Comparison of ENCODE assay signal across 8 cellular contexts in the genomic region with DNA sequence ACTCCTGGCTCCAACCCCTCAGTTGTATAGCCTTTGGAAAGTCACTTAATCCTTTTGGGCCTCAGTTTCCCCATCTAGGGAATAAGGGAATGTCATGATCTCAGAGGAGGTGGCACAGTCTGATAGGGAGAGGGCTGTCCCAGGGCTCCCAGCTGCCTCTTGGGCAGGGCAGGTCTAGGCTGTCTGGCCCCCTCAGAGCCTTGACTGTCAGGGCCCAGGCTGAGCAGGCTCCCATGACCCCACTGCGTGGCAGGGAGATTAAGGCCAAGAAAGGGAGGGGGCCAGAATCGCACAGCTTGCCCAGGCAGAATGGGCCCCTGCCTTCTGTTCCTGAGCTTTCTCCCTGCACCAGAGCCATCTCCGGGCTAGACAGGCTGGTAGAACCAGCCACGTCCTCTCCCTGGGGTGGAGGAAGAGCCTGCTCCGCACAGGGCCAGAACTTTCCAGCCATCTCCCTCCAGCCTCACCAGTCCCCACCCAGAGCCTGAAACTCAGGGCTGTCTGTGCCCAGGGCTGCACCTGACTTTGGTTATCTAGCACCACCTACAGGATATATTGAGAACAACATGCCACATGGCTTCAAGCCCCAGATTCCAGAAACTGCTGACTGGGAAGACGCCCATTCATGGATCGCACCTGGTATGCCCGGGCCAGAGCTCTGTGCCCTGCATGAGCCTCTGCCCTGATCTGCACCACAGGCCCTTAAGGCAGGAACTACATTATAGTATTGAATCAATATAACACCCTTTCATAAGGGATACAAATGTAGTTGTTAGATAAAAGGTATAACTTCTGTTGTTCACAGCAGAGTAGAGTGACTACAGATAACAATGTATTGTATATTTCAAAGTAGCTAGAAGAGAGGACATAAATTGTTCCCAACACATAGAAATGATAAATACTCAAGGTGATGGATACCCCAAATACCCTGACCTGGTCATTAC.
DNase-seq lines count a peak whose midpoint lies in the region; ATAC-seq and TF ChIP-seq lines count a peak whose summit lies in the region.

No MANE protein-coding gene starts in this region.

- ATAC-seq in HG02759 (IDR thresholded peaks at IDR 0.05; ENCODE audit: unreplicated experiment) (peak; percentile 44), HG03571 (IDR thresholded peaks at IDR 0.05; ENCODE audit: unreplicated experiment) (no peak)

- H3K36me3 ChIP-seq in WERI-Rb-1, result no peaks in the 10 kb centered on the region

- no peaks in the 10 kb centered on the region for H3K27me3 ChIP-seq in WERI-Rb-1 (ENCODE audit: insufficient read depth, low read depth, severe bottlenecking)

- H3K27ac ChIP-seq in WERI-Rb-1, result peak overlapping the region; percentile 37

- peaks cover 2% of the 10 kb centered on the region for H3K9me3 ChIP-seq in WERI-Rb-1 (ENCODE audit: severe bottlenecking)

- TF ChIP-seq CTCF in WERI-Rb-1 (IDR thresholded peaks at IDR 0.05; ENCODE audit: low read depth, low read length) (peak; percentile 90), cardiac fibroblast (IDR thresholded peaks at IDR 0.05; ENCODE audit: low read depth, low read length) (peak; percentile 75)

- DNase-seq in DMS153 treated with DMSO at 0.1 percent for 48 hours (lab: John Stamatoyannopoulos, UW; ENCODE audit: unreplicated experiment), result peak; percentile 80
- DNase-seq in NCI-H2227 treated with DMSO at 0.1 percent for 48 hours (lab: John Stamatoyannopoulos, UW), result peak; percentile 11
- peak; percentile 90 for DNase-seq in WERI-Rb-1
- peak; percentile 90 to 91 for DNase-seq in cardiac fibroblast (ENCODE audit: low read depth in 2 of 2)
- peak; percentile 88 for DNase-seq in inferior parietal cortex (ENCODE audit: extremely low spot score)
- peak; percentile 40 to 53 for DNase-seq in stimulated activated CD4-positive, alpha-beta T cell treated with anti-CD3 and anti-CD28 coated beads, Interleukin-12 subunit alpha, Interleukin-12 subunit beta, amount 100 ng/mL, for 24 hours (ENCODE audit: low read depth in 2 of 2)

- no peak overlapping the region for H3K4me3 ChIP-seq in WERI-Rb-1 (ENCODE audit: low read depth, low read length)
- no peak overlapping the region for H3K4me3 ChIP-seq in cardiac fibroblast (replicated peaks in 1 of 2; ENCODE audit: low read depth in 2 of 2, low read length in 2 of 2)

Comparison
In these comparisons a context has a peak if more than half of its experiments do, and no peak if none do; other contexts are left out.
1. DNase-seq: peak in every context shown above with its lines; median percentile 90 in cardiac fibroblast; 90 in WERI-Rb-1; 88 in inferior parietal cortex; 80 in DMS153 treated with DMSO at 0.1 percent for 48 hours; 46 in stimulated activated CD4-positive, alpha-beta T cell treated with anti-CD3 and anti-CD28 coated beads, Interleukin-12 subunit alpha, Interleukin-12 subunit beta, amount 100 ng/mL, for 24 hours; 11 in NCI-H2227 treated with DMSO at 0.1 percent for 48 hours.